8 cellular contexts compared by ENCODE assay signal in genomic region chr3:123586131-123586530, GRCh38. TPM values are rescaled to one million over a fixed set of nuclear protein-coding genes. Genes with fewer than 3 reads are reported as not detected.
DNase-seq lines count a peak whose midpoint lies in the region; ATAC-seq and TF ChIP-seq lines count a peak whose summit lies in the region.

No MANE protein-coding gene starts in this region.

- no peaks in the 10 kb centered on the region for H3K9me3 Mint-ChIP-seq in Calu3 (ENCODE audit: low read depth, unreplicated experiment)
- peaks cover 6 to 7% of the 10 kb centered on the region in 2 donors for H3K9me3 Mint-ChIP-seq in activated naive CD4-positive, alpha-beta T cell treated with anti-CD3 and anti-CD28 coated beads, Interleukin-2, amount 50 U/mL, for 72 hours

- DNase-seq in Calu3 = peak; percentile 58
- DNase-seq in Karpas-422 = peak; percentile 88
- DNase-seq in OCI-M1 (lab: John Stamatoyannopoulos, UW) = peak; percentile 79
- peak; percentile 41 to 58 for DNase-seq in activated naive CD4-positive, alpha-beta T cell treated with anti-CD3 and anti-CD28 coated beads, Interleukin-2, amount 50 U/mL, for 72 hours (ENCODE audit: low spot score in 2 of 2)
- DNase-seq in spleen = peak; percentile 76

- peak overlapping the region; percentile 88 for H3K4me2 ChIP-seq in Karpas-422 (ENCODE audit: low read depth, low read length, poor library complexity, severe bottlenecking)

- H3K27ac ChIP-seq in Karpas-422 (ENCODE audit: low read length) = peak overlapping the region; percentile 78
- peak overlapping the region in 5 of 8 donors; percentile 32 to 94 (median 92) for H3K27ac ChIP-seq in spleen

- peaks cover 6% of the 10 kb centered on the region for H3K36me3 Mint-ChIP-seq in Calu3 (ENCODE audit: insufficient read depth, unreplicated experiment)
- H3K36me3 Mint-ChIP-seq in activated naive CD4-positive, alpha-beta T cell treated with anti-CD3 and anti-CD28 coated beads, Interleukin-2, amount 50 U/mL, for 72 hours = peaks cover 24 to 43% of the 10 kb centered on the region in 2 donors

- no peak overlapping the region for H3K4me3 Mint-ChIP-seq in Calu3 (ENCODE audit: low read depth, unreplicated experiment)

- intact Hi-C loops in Calu3 (cut with micrococcal nuclease; ENCODE audit: unreplicated experiment) (loop anchor here (1.0 kb wide), 1 partner anchor 16 kb away; no protein-coding TSS in a partner anchor), spleen (cut with DNase I; ENCODE audit: low total_unique reads) (no loop called here)

- BruUV-seq in Calu3 (replicated peaks; lab: Mats Ljungman, UMichigan) = no TSS peak

- H3K4me1 Mint-ChIP-seq in Calu3 (ENCODE audit: low read depth, unreplicated experiment) = peaks cover 8% of the 10 kb centered on the region

- peaks cover 75% of the 10 kb centered on the region for H3K79me2 ChIP-seq in Karpas-422 (ENCODE audit: low read length)

- no peaks in the 10 kb centered on the region for H3K9me2 ChIP-seq in Karpas-422 (replicated peaks; ENCODE audit: insufficient read depth, low read length)

- TF ChIP-seq POLR2A in spleen (IDR thresholded peaks at IDR 0.05) = no peak

- no peaks in the 10 kb centered on the region for H3K27me3 Mint-ChIP-seq in Calu3 (ENCODE audit: unreplicated experiment)

- H3K27ac Mint-ChIP-seq in Calu3 (ENCODE audit: unreplicated experiment) = no peak overlapping the region
- H3K27ac Mint-ChIP-seq in activated naive CD4-positive, alpha-beta T cell treated with anti-CD3 and anti-CD28 coated beads, Interleukin-2, amount 50 U/mL, for 72 hours = no peak overlapping the region

- H3K4me1 ChIP-seq in Karpas-422 (ENCODE audit: low read length) = peaks cover 26% of the 10 kb centered on the region
- H3K4me1 ChIP-seq in spleen = peaks cover 0 to 44% (median 31%) of the 10 kb centered on the region in 6 donors

- H4K20me1 ChIP-seq in Karpas-422 (ENCODE audit: insufficient read depth, low read depth, low read length) = no peaks in the 10 kb centered on the region

- H3K36me3 ChIP-seq in Karpas-422 (ENCODE audit: insufficient read depth, low read length) (peaks cover 52% of the 10 kb centered on the region), spleen (peaks cover 0 to 27% (median 3%) of the 10 kb centered on the region in 6 donors)

- H3K9me3 ChIP-seq in Karpas-422 (ENCODE audit: low read length) = peaks cover 27% of the 10 kb centered on the region
- H3K9me3 ChIP-seq in spleen = peaks cover 3 to 22% (median 19%) of the 10 kb centered on the region in 8 donors

- H2AFZ ChIP-seq in Karpas-422 (ENCODE audit: low read length) = no peak overlapping the region

- H3K27me3 ChIP-seq in Karpas-422 (ENCODE audit: low read length) (no peaks in the 10 kb centered on the region), spleen (replicated peaks in 1 of 7) (no peaks in the 10 kb centered on the region)

- H3K9ac ChIP-seq in Karpas-422 (ENCODE audit: low read length) = peak overlapping the region; percentile 84

- TF ChIP-seq CTCF in Calu3 (IDR thresholded peaks at IDR 0.05; ENCODE audit: unreplicated experiment) = no peak
- no peak for TF ChIP-seq CTCF in spleen (IDR thresholded peaks at IDR 0.05 in 8 of 11, conservative IDR thresholded peaks at IDR 0.05 in 3 of 11)

- peak overlapping the region; percentile 97 for H3K4me3 ChIP-seq in Karpas-422 (ENCODE audit: low read length)
- H3K4me3 ChIP-seq in iPS-11a (ENCODE audit: low read depth, low read length) = peak overlapping the region; percentile 82
- peak overlapping the region; percentile 47 to 98 (median 90) for H3K4me3 ChIP-seq in spleen

- ATAC-seq in activated naive CD4-positive, alpha-beta T cell treated with anti-CD3 and anti-CD28 coated beads, Interleukin-2, amount 50 U/mL, for 72 hours = peak in 1 of 2 donors; percentile 27
- no peak for ATAC-seq in HG02588 (IDR thresholded peaks at IDR 0.05; ENCODE audit: unreplicated experiment)
- ATAC-seq in HG03159 (IDR thresholded peaks at IDR 0.05; ENCODE audit: unreplicated experiment) = no peak

- CTCF ChIA-PET in Calu3 (lab: Charles Lee) = interaction anchor here (0.6 to 1.5 kb wide), 3 partner anchors 16 to 56 kb away, joined by 3 to 4 read pairs (median 4); no protein-coding TSS in a partner anchor

- WGBS in spleen, 5 donors = 3 to 10% (median 5%) methylated on average over 10 of the region's 10 CpGs

RNA-seq across cellular contexts. Expression of gene HACD2, which starts 1.3 kb away (rescaled TPM):
- total RNA-seq in Calu3 (2022) (55.4 and 69.0 TPM in 2 replicates), spleen (10 to 100 TPM; 16.6 to 26.6 (median 21.4) TPM)
- total RNA-seq in Karpas-422 (2014; rRNA removed; shearing (Covaris generic); ENCODE audit: low replicate concordance) = 35.2 and 75.7 TPM in 2 replicates
- total RNA-seq in activated naive CD4-positive, alpha-beta T cell treated with anti-CD3 and anti-CD28 coated beads, Interleukin-2, amount 50 U/mL, for 72 hours = 10 to 100 TPM; 21.7 to 25.5 TPM
- 10 to 100 TPM in 1 of 3 donors, 1 to 10 TPM in 2; 6.0 to 10.4 (median 9.6) TPM for polyA plus RNA-seq in spleen
